28 cellular contexts compared by ENCODE assay signal in the genomic region with DNA sequence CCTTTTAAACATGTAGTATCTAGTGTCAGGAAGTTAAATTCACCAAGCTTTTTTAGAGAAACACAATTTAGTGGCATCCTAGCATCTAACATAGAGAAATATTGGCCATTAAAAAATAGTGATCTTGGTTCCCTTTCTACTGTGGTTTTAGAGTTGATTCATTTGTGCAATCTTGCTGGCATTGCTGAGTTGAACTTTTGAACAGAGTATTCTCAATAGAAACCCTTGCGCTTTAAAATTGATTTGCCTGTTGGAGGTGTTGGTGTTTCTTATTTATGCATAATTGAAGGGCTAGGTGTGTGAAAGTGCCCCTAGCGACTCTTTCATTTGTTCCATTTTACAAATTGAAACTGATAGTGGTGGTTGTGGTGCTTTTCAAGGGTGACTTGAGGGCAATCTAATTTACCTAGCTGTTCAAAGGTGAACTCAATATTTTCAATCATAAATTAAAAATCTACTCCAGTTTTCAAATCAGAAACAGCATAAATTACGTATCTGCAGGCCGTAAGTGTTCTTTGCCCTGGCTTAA.
A peak's percentile ranks its signal among the peaks of the same experiment; 100 is the strongest.
DNase-seq lines count a peak whose midpoint lies in the region; ATAC-seq, FAIRE-seq and TF ChIP-seq lines count a peak whose summit lies in the region.
"Had no signal": no experiment of that assay in that cellular context is flagged by ENCODE, and none has a peak within 500 bp of the region (broad histone marks: within the 10 kb centered on the region; RNA-seq: fewer than 3 reads in every experiment).

No MANE protein-coding gene starts in this region.

- FAIRE-seq in keratinocyte (lab: Jason Lieb, UNC), result no peak
- FAIRE-seq: H1 had no signal

- H3K27ac ChIP-seq in keratinocyte (ENCODE audit: control insufficient read depth, insufficient read depth, low read length) (no peak overlapping the region), osteoblast (ENCODE audit: low read depth, low read length) (no peak overlapping the region)
- H3K27ac ChIP-seq: BLaER1, coronary artery, hepatocyte, pancreas, PC-9, suprapubic skin, upper lobe of right lung had no signal

- H3K9me3 ChIP-seq in keratinocyte (ENCODE audit: control insufficient read depth, low read depth, low read length), result no peaks in the 10 kb centered on the region
- no peaks in the 10 kb centered on the region for H3K9me3 ChIP-seq in osteoblast (ENCODE audit: low read depth, low read length)
- H3K9me3 ChIP-seq: BLaER1, pancreas, SK-N-SH, suprapubic skin, upper lobe of right lung had no signal

- H3K27me3 ChIP-seq in keratinocyte (ENCODE audit: control insufficient read depth, extremely low read depth, insufficient read depth, low read length) (no peaks in the 10 kb centered on the region), osteoblast (ENCODE audit: insufficient read depth, low read length) (no peaks in the 10 kb centered on the region)
- H3K27me3 ChIP-seq: BLaER1, hepatocyte, pancreas, suprapubic skin, upper lobe of right lung had no signal

- H3K36me3 ChIP-seq in keratinocyte (ENCODE audit: control insufficient read depth in 2 of 2, extremely low read depth in 1 of 2, insufficient read depth in 2 of 2, low read length in 2 of 2) (no peaks in the 10 kb centered on the region), osteoblast (ENCODE audit: insufficient read depth, low read length) (no peaks in the 10 kb centered on the region)
- H3K36me3 ChIP-seq: BLaER1, pancreas, suprapubic skin, upper lobe of right lung had no signal

- H3K4me1 ChIP-seq in keratinocyte (ENCODE audit: control insufficient read depth, extremely low read depth, insufficient read depth, low read length) (peaks cover 2% of the 10 kb centered on the region), osteoblast (ENCODE audit: insufficient read depth, low read length) (peaks cover 10% of the 10 kb centered on the region)
- H3K4me1 ChIP-seq: BLaER1, pancreas, suprapubic skin, upper lobe of right lung had no signal

- DNase-seq in keratinocyte (ENCODE audit: low read depth, low spot score), result no peak
- DNase-seq in Kasumi-1 (lab: John Stamatoyannopoulos, UW), result no peak
- no peak for DNase-seq in osteoblast (ENCODE audit: insufficient read length, low spot score, missing footprints)
- DNase-seq in EL, result no peak
- DNase-seq: activated CD4-positive, alpha-beta T cell treated with anti-CD3 and anti-CD28 coated beads, Interleukin-2, amount 10 ng/mL, durations not matched to agents 7 days and 5 days; activated effector memory CD4-positive, alpha-beta T cell treated with anti-CD3 and anti-CD28 coated beads, Interleukin-2, amount 50 U/mL, for 16 hours; activated naive CD8-positive, alpha-beta T cell treated with anti-CD3 and anti-CD28 coated beads, Interleukin-2, amount 50 U/mL, for 24 hours; activated T-cell treated with anti-CD3 and anti-CD28 coated beads, Interleukin-2, amount 50 U/mL, for 1 hour; effector CD8-positive, alpha-beta T cell; NCI-H187 treated with DMSO at 0.1 percent for 48 hours; pancreas; PC-9; stimulated activated naive B cell treated with anti-CD40 and anti-IgM and Interleukin-4, amounts not matched to agents 10 μg/mL and 1 μg/mL and 100 μg/mL, for 72 hours; upper lobe of right lung had no signal

- H3K4me3 ChIP-seq in keratinocyte (ENCODE audit: control insufficient read depth in 2 of 3, extremely low read depth in 1 of 3, insufficient read depth in 2 of 3, low read depth in 1 of 3, low read length in 3 of 3) (no peak overlapping the region), osteoblast (ENCODE audit: insufficient read depth, low read length) (no peak overlapping the region)
- H3K4me3 ChIP-seq: BLaER1, coronary artery, hepatocyte, lung, pancreas, PC-9, skin epidermis, suprapubic skin, upper lobe of right lung had no signal

- H3K4me2 ChIP-seq in keratinocyte (ENCODE audit: control insufficient read depth, extremely low read depth, insufficient read depth, low read depth, low read length) (peak overlapping the region; percentile 2), osteoblast (ENCODE audit: insufficient read depth, low read length) (no peak overlapping the region)
- H3K4me2 ChIP-seq: BLaER1, hepatocyte, PC-9, SK-N-SH had no signal

- ATAC-seq in GM18870 (IDR thresholded peaks at IDR 0.05; ENCODE audit: unreplicated experiment), result peak; percentile 48
- peak; percentile 86 for ATAC-seq in GM19463 (IDR thresholded peaks at IDR 0.05; ENCODE audit: unreplicated experiment)
- ATAC-seq in HG03159 (IDR thresholded peaks at IDR 0.05; ENCODE audit: unreplicated experiment), result peak; percentile 74
- no peak for ATAC-seq in GM19397 (IDR thresholded peaks at IDR 0.05; ENCODE audit: unreplicated experiment)
- ATAC-seq: activated naive CD8-positive, alpha-beta T cell treated with anti-CD3 and anti-CD28 coated beads, Interleukin-2, amount 50 U/mL, for 24 hours; Right ventricle myocardium inferior; stimulated activated naive B cell treated with anti-CD40 and anti-IgM and Interleukin-4, amounts not matched to agents 10 μg/mL and 1 μg/mL and 100 μg/mL, for 72 hours; upper lobe of right lung; WTC11 had no signal

- H3K79me2 ChIP-seq in keratinocyte (ENCODE audit: control insufficient read depth, insufficient read depth, low read length) (no peaks in the 10 kb centered on the region), osteoblast (ENCODE audit: insufficient read depth, low read length) (no peaks in the 10 kb centered on the region)
- H3K79me2 ChIP-seq: hepatocyte had no signal

- TF ChIP-seq CTCF in keratinocyte (optimal IDR thresholded peaks at IDR 0.05 in 1 of 3, IDR thresholded peaks at IDR 0.05 in 1 of 3, conservative IDR thresholded peaks at IDR 0.05 in 1 of 3; ENCODE audit: extremely low read depth in 1 of 3, insufficient read depth in 2 of 3, low read length in 3 of 3), result no peak
- TF ChIP-seq CTCF in osteoblast (IDR thresholded peaks at IDR 0.05; ENCODE audit: extremely low read depth, low read depth, low read length), result no peak

- no peaks in the 10 kb centered on the region for H4K20me1 ChIP-seq in keratinocyte (ENCODE audit: control insufficient read depth, extremely low read depth, insufficient read depth, low read length)
- no peaks in the 10 kb centered on the region for H4K20me1 ChIP-seq in osteoblast (ENCODE audit: insufficient read depth, low read length)
- H4K20me1 ChIP-seq: BLaER1 had no signal

- peak overlapping the region; percentile 35 for H2AFZ ChIP-seq in keratinocyte (ENCODE audit: control insufficient read depth, low read length)
- no peak overlapping the region for H2AFZ ChIP-seq in osteoblast (ENCODE audit: low read length)
- H2AFZ ChIP-seq: hepatocyte, PC-9 had no signal

- dilution Hi-C loops in keratinocyte (cut with MboI; ENCODE audit: extremely low pct_ligation_motif_present, low sequenced_read_pairs), result no loop called here

- H3K9me1 ChIP-seq in keratinocyte (ENCODE audit: control insufficient read depth, extremely low read depth, insufficient read depth, low read length), result no peaks in the 10 kb centered on the region

- H3K9ac ChIP-seq in keratinocyte (ENCODE audit: control insufficient read depth, extremely low read depth, insufficient read depth, low read length), result no peak overlapping the region
- H3K9ac ChIP-seq: BLaER1, SK-N-SH had no signal
